26 cellular contexts compared by ENCODE assay signal in the genomic region with DNA sequence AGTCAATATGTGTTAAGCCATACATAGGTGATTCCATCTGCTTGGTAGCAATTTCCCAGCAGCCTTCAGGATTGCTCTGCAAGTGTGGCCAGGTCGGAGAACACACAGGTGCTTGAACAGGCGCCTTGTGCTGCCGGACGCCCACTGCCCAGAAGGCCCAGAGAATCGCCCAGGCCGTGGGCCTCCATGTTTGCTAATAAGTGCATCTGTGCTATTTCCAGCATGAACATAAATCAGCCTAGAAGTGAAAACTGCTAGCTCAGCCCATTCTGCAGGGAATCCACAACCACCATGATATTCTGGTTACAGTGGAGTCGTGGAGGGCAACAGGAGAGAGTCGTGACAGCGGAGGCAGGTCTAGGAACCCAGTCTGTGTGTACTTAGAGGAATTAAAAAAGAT.
DNase-seq lines count a peak whose midpoint lies in the region; ATAC-seq, FAIRE-seq and TF ChIP-seq lines count a peak whose summit lies in the region.
"Had no signal": no experiment of that assay in that cellular context is flagged by ENCODE, and none has a peak within 500 bp of the region (broad histone marks: within the 10 kb centered on the region; RNA-seq: fewer than 3 reads in every experiment).

No MANE protein-coding gene starts in this region.

- peaks cover 24% of the 10 kb centered on the region for H3K79me2 ChIP-seq in parathyroid adenoma

- no peak for TF ChIP-seq POLR2A in A549 (IDR thresholded peaks at IDR 0.05; ENCODE audit: low read length)

- H3K36me3 Mint-ChIP-seq in chondrocyte (ENCODE audit: low read depth): peaks cover 18% of the 10 kb centered on the region
- H3K36me3 Mint-ChIP-seq: CD4-positive, alpha-beta memory T cell had no signal

- no peak overlapping the region for H3K4me3 Mint-ChIP-seq in chondrocyte (ENCODE audit: unreplicated experiment)
- H3K4me3 Mint-ChIP-seq: CD4-positive, alpha-beta memory T cell had no signal

- ATAC-seq in A549 (no peak), GM19328 (IDR thresholded peaks at IDR 0.05; ENCODE audit: unreplicated experiment) (no peak)
- ATAC-seq: HCT116, PC-3 had no signal

- DNase-seq in A549 (ENCODE audit: low read depth in 1 of 2, low spot score in 1 of 2) (no peak), chondrocyte (ENCODE audit: low spot score) (no peak), urothelium cell line (ENCODE audit: low spot score) (no peak), NCI-H82 (lab: John Stamatoyannopoulos, UW) (no peak)
- DNase-seq: C1 segment of cervical spinal cord; CD4-positive, alpha-beta memory T cell; COR-L47; DMS79; GF-D8; MM.1S; NCI-H1048; NCI-H1694 treated with DMSO at 0.1 percent for 48 hours; NCI-H2081; NCI-H2171; NCI-H226; NCI-H774; NK-92 treated with Interleukin-12 subunit alpha and Interleukin-12 subunit beta, amount 100 ng/mL, for 24 hours; PC-3 had no signal

- no peak for TF ChIP-seq EP300 in A549 (IDR thresholded peaks at IDR 0.05)

- no peaks in the 10 kb centered on the region for H3K27me3 ChIP-seq in parathyroid adenoma (ENCODE audit: control insufficient read depth, insufficient read depth, low read length)
- H3K27me3 ChIP-seq in skeletal muscle tissue (ENCODE audit: control insufficient read depth in 3 of 3, insufficient read depth in 3 of 3, low read length in 3 of 3): no peaks in the 10 kb centered on the region
- H3K27me3 ChIP-seq: SJSA1 had no signal

- H3K36me3 ChIP-seq in parathyroid adenoma (ENCODE audit: control insufficient read depth, insufficient read depth, low read length): no peaks in the 10 kb centered on the region
- H3K36me3 ChIP-seq in skeletal muscle tissue (ENCODE audit: control insufficient read depth in 3 of 3, insufficient read depth in 3 of 3, low read length in 3 of 3): no peaks in the 10 kb centered on the region
- H3K36me3 ChIP-seq: SJSA1 had no signal

- CTCF ChIA-PET in A549 (lab: Yijun Ruan, JAX): no interaction called here

- H3K9me3 ChIP-seq in A549: no peaks in the 10 kb centered on the region
- H3K9me3 ChIP-seq in parathyroid adenoma (ENCODE audit: control insufficient read depth, low read length): no peaks in the 10 kb centered on the region
- no peaks in the 10 kb centered on the region for H3K9me3 ChIP-seq in skeletal muscle tissue (ENCODE audit: control insufficient read depth in 3 of 3, low read length in 3 of 3)
- H3K9me3 ChIP-seq: SJSA1 had no signal

- peak overlapping the region; percentile 51 for H3K27ac Mint-ChIP-seq in chondrocyte (ENCODE audit: unreplicated experiment)
- H3K27ac Mint-ChIP-seq: CD4-positive, alpha-beta memory T cell had no signal

- H3K4me3 ChIP-seq in A549: no peak overlapping the region
- no peak overlapping the region for H3K4me3 ChIP-seq in parathyroid adenoma (ENCODE audit: low read depth, low read length)
- H3K4me3 ChIP-seq in skeletal muscle tissue (ENCODE audit: low read length in 3 of 3): peak overlapping the region in 1 of 3 donors; percentile 34
- H3K4me3 ChIP-seq: SJSA1 had no signal

- H3K9ac ChIP-seq in parathyroid adenoma: no peak overlapping the region
- no peak overlapping the region for H3K9ac ChIP-seq in skeletal muscle tissue (ENCODE audit: low read depth in 1 of 3, low read length in 3 of 3)
- H3K9ac ChIP-seq: KMS-11 had no signal

- H3K27me3 Mint-ChIP-seq in chondrocyte (ENCODE audit: low read depth): no peaks in the 10 kb centered on the region
- H3K27me3 Mint-ChIP-seq: CD4-positive, alpha-beta memory T cell; IgD-negative memory B cell had no signal

- POLR2A ChIA-PET in A549 (lab: Yijun Ruan, JAX): no interaction called here

- H3K4me1 ChIP-seq in A549: no peaks in the 10 kb centered on the region
- H3K4me1 ChIP-seq in parathyroid adenoma: peaks cover 19% of the 10 kb centered on the region
- peaks cover 19 to 29% (median 20%) of the 10 kb centered on the region in 3 donors for H3K4me1 ChIP-seq in skeletal muscle tissue (ENCODE audit: control insufficient read depth in 3 of 3, insufficient read depth in 3 of 3, low read length in 3 of 3)
- H3K4me1 ChIP-seq: SJSA1 had no signal

- FAIRE-seq in A549 (lab: Jason Lieb, UNC) (no peak), urothelium cell line (lab: Jason Lieb, UNC) (no peak)
- FAIRE-seq: GM12891 had no signal

- no peak overlapping the region for H3K27ac ChIP-seq in A549
- H3K27ac ChIP-seq in parathyroid adenoma: peak overlapping the region; percentile 63
- peak overlapping the region; percentile 59 for H3K27ac ChIP-seq in skeletal muscle tissue (ENCODE audit: low read depth, low read length)
- H3K27ac ChIP-seq: KMS-11, SJSA1 had no signal

- peak overlapping the region; percentile 30 for H2AFZ ChIP-seq in parathyroid adenoma

- peaks cover 74% of the 10 kb centered on the region for H3K4me1 Mint-ChIP-seq in chondrocyte (ENCODE audit: low read depth)
- H3K4me1 Mint-ChIP-seq: IgD-negative memory B cell had no signal

- H3K9me3 Mint-ChIP-seq in chondrocyte (ENCODE audit: low read depth): no peaks in the 10 kb centered on the region
- H3K9me3 Mint-ChIP-seq: IgD-negative memory B cell had no signal

- H3K4me2 ChIP-seq in A549 (no peak overlapping the region), parathyroid adenoma (ENCODE audit: low read length) (no peak overlapping the region)
- H3K4me2 ChIP-seq: KMS-11 had no signal

- 93% methylated on average over 9 of the region's 9 CpGs for WGBS in A549 (ENCODE audit: missing lambda C conversion rate)

- TF ChIP-seq CTCF in A549 (IDR thresholded peaks at IDR 0.05) (no peak), chondrocyte (IDR thresholded peaks at IDR 0.05) (no peak), parathyroid adenoma (IDR thresholded peaks at IDR 0.05) (no peak)

- no peak for TF ChIP-seq RAD21 in A549 (conservative IDR thresholded peaks at IDR 0.05 in 1 of 2, IDR thresholded peaks at IDR 0.05 in 1 of 2)

TF ChIP-seq in A549, 52 proteins besides CTCF, POLR2A, EP300 and RAD21:
- TF ChIP-seq PHF8 (IDR thresholded peaks at IDR 0.05; ENCODE audit: borderline replicate concordance, low read depth) (no peak), HEYL (CRISPR knock-in tag; IDR thresholded peaks at IDR 0.05) (no peak), MAFK (IDR thresholded peaks at IDR 0.05; ENCODE audit: partially characterized antibody) (peak; percentile 60), HOXB5 (CRISPR knock-in tag; IDR thresholded peaks at IDR 0.05) (no peak), GATA3 (IDR thresholded peaks at IDR 0.05; ENCODE audit: borderline replicate concordance) (no peak), HDAC2 (IDR thresholded peaks at IDR 0.05) (no peak)
- TF ChIP-seq, protein P1, sequence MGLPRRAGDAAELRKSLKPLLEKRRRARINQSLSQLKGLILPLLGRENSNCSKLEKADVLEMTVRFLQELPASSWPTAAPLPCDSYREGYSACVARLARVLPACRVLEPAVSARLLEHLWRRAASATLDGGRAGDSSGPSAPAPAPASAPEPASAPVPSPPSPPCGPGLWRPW (IDR thresholded peaks at IDR 0.05): no peak

Comparison
In these comparisons a context has a peak if more than half of its experiments do, and no peak if none do; other contexts are left out.
1. H3K27ac ChIP-seq: peak in parathyroid adenoma (single experiment) and skeletal muscle tissue (single experiment); none in A549 (0 of 2).